31 cellular contexts compared by ENCODE assay signal in genomic region chr18:57121542-57122112, GRCh38. TPM values are rescaled to one million over a fixed set of nuclear protein-coding genes. Genes with fewer than 3 reads are reported as not detected.
DNase-seq lines count a peak whose midpoint lies in the region; ATAC-seq and TF ChIP-seq lines count a peak whose summit lies in the region.
"Had no signal": no experiment of that assay in that cellular context is flagged by ENCODE, and none has a peak within 500 bp of the region (broad histone marks: within the 10 kb centered on the region; RNA-seq: fewer than 3 reads in every experiment).

No MANE protein-coding gene starts in this region.

- peak overlapping the region; percentile 36 for H3K4me3 ChIP-seq in NT2/D1 (ENCODE audit: insufficient read length, low read depth)
- H3K4me3 ChIP-seq in hepatocyte, result no peak overlapping the region
- peak overlapping the region; percentile 49 for H3K4me3 ChIP-seq in mesendoderm (ENCODE audit: low read length)
- peak overlapping the region; percentile 30 for H3K4me3 ChIP-seq in smooth muscle cell
- H3K4me3 ChIP-seq: right atrium auricular region, upper lobe of left lung had no signal

- H3K4me1 ChIP-seq in NT2/D1 (ENCODE audit: insufficient read depth, insufficient read length) (no peaks in the 10 kb centered on the region), hepatocyte (ENCODE audit: insufficient read depth) (no peaks in the 10 kb centered on the region), mesendoderm (ENCODE audit: control insufficient read depth, low read depth, low read length) (no peaks in the 10 kb centered on the region), smooth muscle cell (ENCODE audit: low read depth) (peaks cover 8% of the 10 kb centered on the region)
- H3K4me1 ChIP-seq: foreskin keratinocyte, right atrium auricular region had no signal

- H3K18ac ChIP-seq in mesendoderm (ENCODE audit: low read length), result peak overlapping the region; percentile 45

- WGBS in hepatocyte (ENCODE audit: low lambda C conversion rate, missing lambda C conversion rate), result 11% methylated on average over 32 of the region's 33 CpGs
- WGBS in mesendoderm (ENCODE audit: extremely low coverage, insufficient coverage, low lambda C conversion rate), result no CpG with 5 or more reads among the region's 33 CpGs
- 7% methylated on average over 32 of the region's 33 CpGs for WGBS in smooth muscle cell (ENCODE audit: low lambda C conversion rate)

- H3K79me2 ChIP-seq in hepatocyte (no peaks in the 10 kb centered on the region), mesendoderm (ENCODE audit: control insufficient read depth, insufficient read depth, low read length) (no peaks in the 10 kb centered on the region), smooth muscle cell (ENCODE audit: low read depth) (no peaks in the 10 kb centered on the region)

- no peaks in the 10 kb centered on the region for H3K9me2 ChIP-seq in hepatocyte (replicated peaks; ENCODE audit: insufficient read depth)

- no peaks in the 10 kb centered on the region for H3F3A ChIP-seq in smooth muscle cell (ENCODE audit: low read depth)

- CTCF ChIA-PET in activated CD4-positive, alpha-beta T cell treated with anti-CD3 and anti-CD28 coated beads, Interleukin-2, amount 10 ng/mL, durations not matched to agents 7 days and 5 days (lab: Charles Lee), result interaction anchor here (0.6 kb wide), 1 partner anchor 438 kb away, joined by 3 read pairs; no protein-coding TSS in a partner anchor

- peak overlapping the region; percentile 71 for H3K9ac ChIP-seq in NT2/D1 (ENCODE audit: insufficient read length, low read depth)
- H3K9ac ChIP-seq in mesendoderm (ENCODE audit: low read length), result peak overlapping the region; percentile 74
- no peak overlapping the region for H3K9ac ChIP-seq in smooth muscle cell (ENCODE audit: low read depth)

- H3K56ac ChIP-seq in mesendoderm (ENCODE audit: low read length), result peak overlapping the region; percentile 93

- no peak overlapping the region for H4K8ac ChIP-seq in mesendoderm (ENCODE audit: low read depth, low read length)

- peaks cover 30% of the 10 kb centered on the region for H3K27me3 Mint-ChIP-seq in activated CD4-positive, alpha-beta T cell treated with anti-CD3 and anti-CD28 coated beads, Interleukin-2, amount 10 ng/mL, durations not matched to agents 7 days and 5 days

- H3K79me1 ChIP-seq in mesendoderm (ENCODE audit: low read length), result no peaks in the 10 kb centered on the region

- no peak overlapping the region for H3K4me3 Mint-ChIP-seq in activated CD4-positive, alpha-beta T cell treated with anti-CD3 and anti-CD28 coated beads, Interleukin-2, amount 10 ng/mL, durations not matched to agents 7 days and 5 days
- H3K4me3 Mint-ChIP-seq: activated naive CD8-positive, alpha-beta T cell treated with anti-CD3 and anti-CD28 coated beads, Interleukin-2, amount 50 U/mL, for 24 hours; T-cell had no signal

- H2BK15ac ChIP-seq in mesendoderm (replicated peaks; ENCODE audit: low read depth), result no peak overlapping the region

- no peak overlapping the region for H3K23ac ChIP-seq in mesendoderm (ENCODE audit: low read length)

- ATAC-seq in HG03565 (IDR thresholded peaks at IDR 0.05; ENCODE audit: unreplicated experiment), result no peak
- ATAC-seq: activated naive CD8-positive, alpha-beta T cell treated with anti-CD3 and anti-CD28 coated beads, Interleukin-2, amount 50 U/mL, for 24 hours; esophagus mucosa; foreskin keratinocyte; T-cell had no signal

- peak overlapping the region; percentile 63 for H3K4ac ChIP-seq in mesendoderm (ENCODE audit: low read depth, low read length)

- H3K9me3 ChIP-seq in NT2/D1 (ENCODE audit: insufficient read depth, low read length) (no peaks in the 10 kb centered on the region), hepatocyte (ENCODE audit: low read depth) (no peaks in the 10 kb centered on the region), smooth muscle cell (replicated peaks; ENCODE audit: low read depth) (no peaks in the 10 kb centered on the region)
- H3K9me3 ChIP-seq: right atrium auricular region, upper lobe of left lung had no signal

- H3K9me3 Mint-ChIP-seq in activated CD4-positive, alpha-beta T cell treated with anti-CD3 and anti-CD28 coated beads, Interleukin-2, amount 10 ng/mL, durations not matched to agents 7 days and 5 days, result no peaks in the 10 kb centered on the region
- H3K9me3 Mint-ChIP-seq: activated naive CD8-positive, alpha-beta T cell treated with anti-CD3 and anti-CD28 coated beads, Interleukin-2, amount 50 U/mL, for 24 hours; T-cell had no signal

- H3K36me3 ChIP-seq in NT2/D1 (ENCODE audit: insufficient read depth, insufficient read length, low read length), result no peaks in the 10 kb centered on the region
- no peaks in the 10 kb centered on the region for H3K36me3 ChIP-seq in hepatocyte (replicated peaks; ENCODE audit: insufficient read depth, low read depth)
- H3K36me3 ChIP-seq in mesendoderm (ENCODE audit: control insufficient read depth, insufficient read depth, low read length), result no peaks in the 10 kb centered on the region
- H3K36me3 ChIP-seq in smooth muscle cell (ENCODE audit: low read depth), result no peaks in the 10 kb centered on the region
- H3K36me3 ChIP-seq: brain microvascular endothelial cell, right atrium auricular region, upper lobe of left lung had no signal

- no peaks in the 10 kb centered on the region for H3K36me3 Mint-ChIP-seq in activated CD4-positive, alpha-beta T cell treated with anti-CD3 and anti-CD28 coated beads, Interleukin-2, amount 10 ng/mL, durations not matched to agents 7 days and 5 days (ENCODE audit: low read depth)
- H3K36me3 Mint-ChIP-seq: T-cell had no signal

- no peaks in the 10 kb centered on the region for H3K27me3 ChIP-seq in NT2/D1 (ENCODE audit: insufficient read depth, insufficient read length)
- H3K27me3 ChIP-seq in hepatocyte, result peaks cover 35% of the 10 kb centered on the region
- H3K27me3 ChIP-seq in mesendoderm (ENCODE audit: insufficient read depth, low read length, poor library complexity), result no peaks in the 10 kb centered on the region
- peaks cover 28% of the 10 kb centered on the region for H3K27me3 ChIP-seq in smooth muscle cell (ENCODE audit: low read depth)
- H3K27me3 ChIP-seq: right atrium auricular region had no signal

- H3K27ac ChIP-seq in hepatocyte (no peak overlapping the region), mesendoderm (ENCODE audit: low read depth, low read length) (no peak overlapping the region), smooth muscle cell (ENCODE audit: low read depth) (no peak overlapping the region)
- H3K27ac ChIP-seq: brain microvascular endothelial cell, C4-2B, foreskin keratinocyte, right atrium auricular region, upper lobe of left lung had no signal

- no peak overlapping the region for H4K5ac ChIP-seq in mesendoderm (ENCODE audit: low read length)

- POLR2A ChIA-PET in activated CD4-positive, alpha-beta T cell treated with anti-CD3 and anti-CD28 coated beads, Interleukin-2, amount 10 ng/mL, durations not matched to agents 7 days and 5 days (lab: Charles Lee), result no interaction called here

- DNase-seq in NT2/D1 (ENCODE audit: low read depth, low spot score) (no peak), hepatocyte (ENCODE audit: low spot score) (no peak), mesendoderm (peak; percentile 60), smooth muscle cell (lab: John Stamatoyannopoulos, UW; ENCODE audit: unreplicated experiment) (no peak), middle frontal gyrus (ENCODE audit: extremely low spot score, low spot score) (no peak)
- DNase-seq in activated CD4-positive, alpha-beta T cell treated with anti-CD3 and anti-CD28 coated beads, Interleukin-2, amount 10 ng/mL, durations not matched to agents 7 days and 5 days, result no peak
- DNase-seq in stimulated activated CD4-positive, alpha-beta T cell treated with anti-CD3 and anti-CD28 coated beads, Interleukin-4, amount 100 ng/mL, for 24 hours, result no peak
- DNase-seq: activated CD4-positive, alpha-beta T cell treated with anti-CD3 and anti-CD28 coated beads for 1 hour; activated gamma-delta T cell treated with Interleukin-2 at 50 U/mL for 16 hours; activated naive CD8-positive, alpha-beta T cell treated with anti-CD3 and anti-CD28 coated beads, Interleukin-2, amount 50 U/mL, for 24 hours; activated T-cell treated with anti-CD3 and anti-CD28 coated beads, Interleukin-2, amount 50 U/mL, for 1 hour; brain microvascular endothelial cell; Calu3; effector CD4-positive, alpha-beta T cell; foreskin keratinocyte; MV-4-11; NCI-H1694; NCI-H2171 treated with DMSO at 0.1 percent for 48 hours; NCI-H524; SIG-M5; stimulated activated CD4-positive, alpha-beta T cell treated with anti-CD3 and anti-CD28 coated beads, Interleukin-15, amount 100 ng/mL, for 24 hours; stimulated activated CD8-positive, alpha-beta memory T cell treated with anti-CD3 and anti-CD28 coated beads, Interleukin-4, amount 100 ng/mL, for 48 hours; T-cell had no signal

- no peak overlapping the region for H3K27ac Mint-ChIP-seq in activated CD4-positive, alpha-beta T cell treated with anti-CD3 and anti-CD28 coated beads, Interleukin-2, amount 10 ng/mL, durations not matched to agents 7 days and 5 days
- H3K27ac Mint-ChIP-seq: activated naive CD8-positive, alpha-beta T cell treated with anti-CD3 and anti-CD28 coated beads, Interleukin-2, amount 50 U/mL, for 24 hours; T-cell had no signal

- H2BK5ac ChIP-seq in mesendoderm (ENCODE audit: low read length), result no peak overlapping the region

- peak overlapping the region; percentile 65 for H3K4me2 ChIP-seq in hepatocyte
- peak overlapping the region; percentile 61 for H3K4me2 ChIP-seq in mesendoderm (ENCODE audit: low read length)
- H3K4me2 ChIP-seq in smooth muscle cell, result peak overlapping the region; percentile 76

- H3K4me1 Mint-ChIP-seq in activated CD4-positive, alpha-beta T cell treated with anti-CD3 and anti-CD28 coated beads, Interleukin-2, amount 10 ng/mL, durations not matched to agents 7 days and 5 days, result no peaks in the 10 kb centered on the region
- H3K4me1 Mint-ChIP-seq: activated naive CD8-positive, alpha-beta T cell treated with anti-CD3 and anti-CD28 coated beads, Interleukin-2, amount 50 U/mL, for 24 hours; T-cell had no signal

- TF ChIP-seq CTCF in hepatocyte (IDR thresholded peaks at IDR 0.05; ENCODE audit: poor library complexity) (peak; percentile 30), smooth muscle cell (IDR thresholded peaks at IDR 0.05; ENCODE audit: borderline replicate concordance, insufficient read depth, poor library complexity, severe bottlenecking) (peak; percentile 4)

- H4K20me1 ChIP-seq in hepatocyte (ENCODE audit: insufficient read depth, poor library complexity, severe bottlenecking) (no peaks in the 10 kb centered on the region), smooth muscle cell (ENCODE audit: low read depth) (no peaks in the 10 kb centered on the region)

- H2AK5ac ChIP-seq in mesendoderm (ENCODE audit: low read length), result no peak overlapping the region

- no peak overlapping the region for H2BK120ac ChIP-seq in mesendoderm (ENCODE audit: low read depth, low read length)

- H2AFZ ChIP-seq in hepatocyte, result no peak overlapping the region
- H2AFZ ChIP-seq in smooth muscle cell (ENCODE audit: low read depth), result no peak overlapping the region

RNA-seq across cellular contexts. Expression of gene BOD1L2, which starts 25.3 kb away (rescaled TPM):
- total RNA-seq in hepatocyte (0.23 TPM in 1 of 2 replicates, not detected in the other), smooth muscle cell (not detected in 2 replicates)
- polyA plus RNA-seq in hepatocyte (not detected in 2 replicates), smooth muscle cell (not detected in 2 replicates)
- not detected for polyA plus RNA-seq in mesendoderm (2013, experiment 1 of 2)
- polyA plus RNA-seq in mesendoderm (2013, experiment 2 of 2), result not detected
- not detected for total RNA-seq in activated CD4-positive, alpha-beta T cell treated with anti-CD3 and anti-CD28 coated beads, Interleukin-2, amount 10 ng/mL, durations not matched to agents 7 days and 5 days
- total RNA-seq: Calu3, chondrocyte, esophagus mucosa, foreskin keratinocyte, HT1080, osteocyte, right atrium auricular region, T-cell, upper lobe of left lung had no signal
- polyA plus RNA-seq: foreskin keratinocyte had no signal
